8 cellular contexts compared by ENCODE assay signal in genomic region chr19:57241181-57241580, GRCh38. TPM values are rescaled to one million over a fixed set of nuclear protein-coding genes. Genes with fewer than 3 reads are reported as not detected.
DNase-seq lines count a peak whose midpoint lies in the region; ATAC-seq and TF ChIP-seq lines count a peak whose summit lies in the region.

No MANE protein-coding gene starts in this region.

- intact Hi-C loops in A673 (cut with micrococcal nuclease; ENCODE audit: unreplicated experiment), result no loop called here

- CTCF ChIA-PET in A673 (lab: Charles Lee), result no interaction called here

- no peaks in the 10 kb centered on the region for H3K9me3 ChIP-seq in A673 (ENCODE audit: low read depth, low read length, poor library complexity, severe bottlenecking)

- POLR2A ChIA-PET in A673 (lab: Charles Lee; ENCODE audit: low non-redundant PET), result no interaction called here

- peaks cover 13% of the 10 kb centered on the region for H3K4me1 ChIP-seq in A673 (ENCODE audit: insufficient read depth, low read length, poor library complexity, severe bottlenecking)

- H3K4me3 ChIP-seq in A673 (ENCODE audit: low read depth, low read length, poor library complexity, severe bottlenecking), result peak overlapping the region; percentile 93
- peak overlapping the region; percentile 99 for H3K4me3 ChIP-seq in HL-60 (replicated peaks; ENCODE audit: insufficient read depth, low read length)

- H3K36me3 ChIP-seq in A673 (ENCODE audit: insufficient read depth, low read length, poor library complexity, severe bottlenecking), result peaks cover 6% of the 10 kb centered on the region

- no TSS peak for BruUV-seq in A673 (replicated peaks; lab: Mats Ljungman, UMichigan)

- no peaks in the 10 kb centered on the region for H3K27me3 ChIP-seq in A673 (replicated peaks; ENCODE audit: insufficient read depth, low read depth, low read length, poor library complexity)
- H3K27me3 ChIP-seq in HL-60 (ENCODE audit: insufficient read depth, poor library complexity, severe bottlenecking), result no peaks in the 10 kb centered on the region

- DNase-seq in A673 (ENCODE audit: low spot score), result no peak
- DNase-seq in HL-60 (ENCODE audit: low read depth in 1 of 2, low spot score in 1 of 2), result peak in 1 of 2 experiments; percentile 7
- peak; percentile 31 for DNase-seq in amniotic epithelial cell (ENCODE audit: low read depth)
- DNase-seq in inferior parietal cortex (ENCODE audit: extremely low spot score), result peak; percentile 13
- DNase-seq in stromal cell of bone marrow (ENCODE audit: low read depth), result peak; percentile 24
- DNase-seq in cerebellum (ENCODE audit: low spot score), result no peak
- no peak for DNase-seq in 8988T

- no peak for ATAC-seq in HG03439 (IDR thresholded peaks at IDR 0.05; ENCODE audit: unreplicated experiment)

- TF ChIP-seq CTCF in A673 (conservative IDR thresholded peaks at IDR 0.05; ENCODE audit: low read depth, low read length) (no peak), HL-60 (IDR thresholded peaks at IDR 0.05; ENCODE audit: insufficient read depth, low read length) (no peak)

- peak overlapping the region; percentile 87 for H3K27ac ChIP-seq in A673 (ENCODE audit: low read depth, low read length, poor library complexity, severe bottlenecking)
- peak overlapping the region; percentile 78 for H3K27ac ChIP-seq in HL-60 (replicated peaks)

RNA-seq across cellular contexts. Expression of gene ZNF805, which starts 0.7 kb away (rescaled TPM):
- total RNA-seq in A673 (2021) (11.7 and 14.7 TPM in 2 replicates), cerebellum (35.5 TPM)

RNA-seq across cellular contexts. Expression of gene AURKC, which starts 10.4 kb away (rescaled TPM):
- total RNA-seq in A673 (2021) (1.2 and 1.5 TPM in 2 replicates), cerebellum (0.82 TPM)

RNA-seq across cellular contexts. Expression of gene ZNF460, which starts 39.1 kb away (rescaled TPM):
- total RNA-seq in A673 (2021), result 53.3 and 58.4 TPM in 2 replicates
- total RNA-seq in cerebellum, result 165 TPM

RNA-seq across cellular contexts. Expression of gene ZNF264, which starts 49.9 kb away (rescaled TPM):
- total RNA-seq in A673 (2021), result 25.1 and 25.8 TPM in 2 replicates
- total RNA-seq in cerebellum, result 29.0 TPM

Comparison
In these comparisons a context has a peak if more than half of its experiments do, and no peak if none do; other contexts are left out.
1. DNase-seq: peak in amniotic epithelial cell (single experiment), inferior parietal cortex (single experiment) and stromal cell of bone marrow (single experiment); none in A673 (single experiment), cerebellum (single experiment) and 8988T (single experiment).